ENCODE assay signal across 1 cellular context in the genomic region with DNA sequence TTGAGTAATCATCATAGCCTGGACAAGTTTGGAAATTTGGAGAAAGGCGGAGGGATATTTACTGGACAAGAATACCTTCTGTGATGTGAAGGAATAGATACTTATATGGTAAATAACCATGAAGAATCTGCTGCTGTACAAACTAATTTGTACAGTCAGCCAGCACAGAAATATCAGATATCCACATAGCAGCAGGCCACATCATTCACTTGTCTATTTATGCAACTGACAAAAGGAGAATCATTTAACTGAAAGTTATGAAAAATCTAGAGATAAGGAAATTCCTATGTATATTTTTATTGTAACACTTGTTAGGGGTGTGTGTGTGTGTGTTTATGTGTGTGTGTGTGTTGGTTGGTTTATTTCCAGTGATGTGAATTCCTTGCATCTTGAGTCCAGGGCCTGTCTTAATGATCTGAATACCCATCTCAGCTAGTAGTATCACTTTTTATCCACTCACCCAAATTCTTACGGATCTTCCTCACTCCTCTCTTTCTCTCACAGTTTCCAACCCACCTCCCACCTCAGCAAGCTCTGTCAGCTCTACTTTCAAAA.
TF ChIP-seq lines count a peak whose summit lies in the region.

No MANE protein-coding gene starts in this region.

TF ChIP-seq in H1, 55 proteins besides CTCF, POLR2A, EP300 and RAD21:
- TF ChIP-seq, protein P1, sequence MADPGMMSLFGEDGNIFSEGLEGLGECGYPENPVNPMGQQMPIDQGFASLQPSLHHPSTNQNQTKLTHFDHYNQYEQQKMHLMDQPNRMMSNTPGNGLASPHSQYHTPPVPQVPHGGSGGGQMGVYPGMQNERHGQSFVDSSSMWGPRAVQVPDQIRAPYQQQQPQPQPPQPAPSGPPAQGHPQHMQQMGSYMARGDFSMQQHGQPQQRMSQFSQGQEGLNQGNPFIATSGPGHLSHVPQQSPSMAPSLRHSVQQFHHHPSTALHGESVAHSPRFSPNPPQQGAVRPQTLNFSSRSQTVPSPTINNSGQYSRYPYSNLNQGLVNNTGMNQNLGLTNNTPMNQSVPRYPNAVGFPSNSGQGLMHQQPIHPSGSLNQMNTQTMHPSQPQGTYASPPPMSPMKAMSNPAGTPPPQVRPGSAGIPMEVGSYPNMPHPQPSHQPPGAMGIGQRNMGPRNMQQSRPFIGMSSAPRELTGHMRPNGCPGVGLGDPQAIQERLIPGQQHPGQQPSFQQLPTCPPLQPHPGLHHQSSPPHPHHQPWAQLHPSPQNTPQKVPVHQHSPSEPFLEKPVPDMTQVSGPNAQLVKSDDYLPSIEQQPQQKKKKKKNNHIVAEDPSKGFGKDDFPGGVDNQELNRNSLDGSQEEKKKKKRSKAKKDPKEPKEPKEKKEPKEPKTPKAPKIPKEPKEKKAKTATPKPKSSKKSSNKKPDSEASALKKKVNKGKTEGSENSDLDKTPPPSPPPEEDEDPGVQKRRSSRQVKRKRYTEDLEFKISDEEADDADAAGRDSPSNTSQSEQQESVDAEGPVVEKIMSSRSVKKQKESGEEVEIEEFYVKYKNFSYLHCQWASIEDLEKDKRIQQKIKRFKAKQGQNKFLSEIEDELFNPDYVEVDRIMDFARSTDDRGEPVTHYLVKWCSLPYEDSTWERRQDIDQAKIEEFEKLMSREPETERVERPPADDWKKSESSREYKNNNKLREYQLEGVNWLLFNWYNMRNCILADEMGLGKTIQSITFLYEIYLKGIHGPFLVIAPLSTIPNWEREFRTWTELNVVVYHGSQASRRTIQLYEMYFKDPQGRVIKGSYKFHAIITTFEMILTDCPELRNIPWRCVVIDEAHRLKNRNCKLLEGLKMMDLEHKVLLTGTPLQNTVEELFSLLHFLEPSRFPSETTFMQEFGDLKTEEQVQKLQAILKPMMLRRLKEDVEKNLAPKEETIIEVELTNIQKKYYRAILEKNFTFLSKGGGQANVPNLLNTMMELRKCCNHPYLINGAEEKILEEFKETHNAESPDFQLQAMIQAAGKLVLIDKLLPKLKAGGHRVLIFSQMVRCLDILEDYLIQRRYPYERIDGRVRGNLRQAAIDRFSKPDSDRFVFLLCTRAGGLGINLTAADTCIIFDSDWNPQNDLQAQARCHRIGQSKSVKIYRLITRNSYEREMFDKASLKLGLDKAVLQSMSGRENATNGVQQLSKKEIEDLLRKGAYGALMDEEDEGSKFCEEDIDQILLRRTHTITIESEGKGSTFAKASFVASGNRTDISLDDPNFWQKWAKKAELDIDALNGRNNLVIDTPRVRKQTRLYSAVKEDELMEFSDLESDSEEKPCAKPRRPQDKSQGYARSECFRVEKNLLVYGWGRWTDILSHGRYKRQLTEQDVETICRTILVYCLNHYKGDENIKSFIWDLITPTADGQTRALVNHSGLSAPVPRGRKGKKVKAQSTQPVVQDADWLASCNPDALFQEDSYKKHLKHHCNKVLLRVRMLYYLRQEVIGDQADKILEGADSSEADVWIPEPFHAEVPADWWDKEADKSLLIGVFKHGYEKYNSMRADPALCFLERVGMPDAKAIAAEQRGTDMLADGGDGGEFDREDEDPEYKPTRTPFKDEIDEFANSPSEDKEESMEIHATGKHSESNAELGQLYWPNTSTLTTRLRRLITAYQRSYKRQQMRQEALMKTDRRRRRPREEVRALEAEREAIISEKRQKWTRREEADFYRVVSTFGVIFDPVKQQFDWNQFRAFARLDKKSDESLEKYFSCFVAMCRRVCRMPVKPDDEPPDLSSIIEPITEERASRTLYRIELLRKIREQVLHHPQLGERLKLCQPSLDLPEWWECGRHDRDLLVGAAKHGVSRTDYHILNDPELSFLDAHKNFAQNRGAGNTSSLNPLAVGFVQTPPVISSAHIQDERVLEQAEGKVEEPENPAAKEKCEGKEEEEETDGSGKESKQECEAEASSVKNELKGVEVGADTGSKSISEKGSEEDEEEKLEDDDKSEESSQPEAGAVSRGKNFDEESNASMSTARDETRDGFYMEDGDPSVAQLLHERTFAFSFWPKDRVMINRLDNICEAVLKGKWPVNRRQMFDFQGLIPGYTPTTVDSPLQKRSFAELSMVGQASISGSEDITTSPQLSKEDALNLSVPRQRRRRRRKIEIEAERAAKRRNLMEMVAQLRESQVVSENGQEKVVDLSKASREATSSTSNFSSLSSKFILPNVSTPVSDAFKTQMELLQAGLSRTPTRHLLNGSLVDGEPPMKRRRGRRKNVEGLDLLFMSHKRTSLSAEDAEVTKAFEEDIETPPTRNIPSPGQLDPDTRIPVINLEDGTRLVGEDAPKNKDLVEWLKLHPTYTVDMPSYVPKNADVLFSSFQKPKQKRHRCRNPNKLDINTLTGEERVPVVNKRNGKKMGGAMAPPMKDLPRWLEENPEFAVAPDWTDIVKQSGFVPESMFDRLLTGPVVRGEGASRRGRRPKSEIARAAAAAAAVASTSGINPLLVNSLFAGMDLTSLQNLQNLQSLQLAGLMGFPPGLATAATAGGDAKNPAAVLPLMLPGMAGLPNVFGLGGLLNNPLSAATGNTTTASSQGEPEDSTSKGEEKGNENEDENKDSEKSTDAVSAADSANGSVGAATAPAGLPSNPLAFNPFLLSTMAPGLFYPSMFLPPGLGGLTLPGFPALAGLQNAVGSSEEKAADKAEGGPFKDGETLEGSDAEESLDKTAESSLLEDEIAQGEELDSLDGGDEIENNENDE (IDR thresholded peaks at IDR 0.05; ENCODE audit: insufficient replicate concordance, low read length): no peak
- TF ChIP-seq BCL11A (IDR thresholded peaks at IDR 0.05; ENCODE audit: low read depth in 2 of 2, low read length in 2 of 2): no peak
- TF ChIP-seq NRF1 (IDR thresholded peaks at IDR 0.05; ENCODE audit: low read depth, low read length): no peak
- TF ChIP-seq MAFK (IDR thresholded peaks at IDR 0.05; ENCODE audit: low read depth, low read length): no peak
- no peak for TF ChIP-seq NANOG (IDR thresholded peaks at IDR 0.05; ENCODE audit: insufficient read depth, low read depth, low read length, poor library complexity, severe bottlenecking)
- TF ChIP-seq, protein P2, sequence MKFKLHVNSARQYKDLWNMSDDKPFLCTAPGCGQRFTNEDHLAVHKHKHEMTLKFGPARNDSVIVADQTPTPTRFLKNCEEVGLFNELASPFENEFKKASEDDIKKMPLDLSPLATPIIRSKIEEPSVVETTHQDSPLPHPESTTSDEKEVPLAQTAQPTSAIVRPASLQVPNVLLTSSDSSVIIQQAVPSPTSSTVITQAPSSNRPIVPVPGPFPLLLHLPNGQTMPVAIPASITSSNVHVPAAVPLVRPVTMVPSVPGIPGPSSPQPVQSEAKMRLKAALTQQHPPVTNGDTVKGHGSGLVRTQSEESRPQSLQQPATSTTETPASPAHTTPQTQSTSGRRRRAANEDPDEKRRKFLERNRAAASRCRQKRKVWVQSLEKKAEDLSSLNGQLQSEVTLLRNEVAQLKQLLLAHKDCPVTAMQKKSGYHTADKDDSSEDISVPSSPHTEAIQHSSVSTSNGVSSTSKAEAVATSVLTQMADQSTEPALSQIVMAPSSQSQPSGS (IDR thresholded peaks at IDR 0.05; ENCODE audit: low read length): no peak
- TF ChIP-seq CBX5 (IDR thresholded peaks at IDR 0.05; ENCODE audit: low read depth, low read length): no peak
- no peak for TF ChIP-seq PHF8 (conservative IDR thresholded peaks at IDR 0.05; ENCODE audit: low read depth, low read length)
- no peak for TF ChIP-seq BRCA1 (IDR thresholded peaks at IDR 0.05; ENCODE audit: low read depth, low read length)
- TF ChIP-seq SIRT6 (IDR thresholded peaks at IDR 0.05; ENCODE audit: low read length): no peak
- no peak for TF ChIP-seq BACH1 (IDR thresholded peaks at IDR 0.05; ENCODE audit: low read length)
- TF ChIP-seq HDAC6 (IDR thresholded peaks at IDR 0.05; ENCODE audit: low read depth, low read length): no peak
